ENCODE assay signal across 35 cellular contexts in the genomic region with DNA sequence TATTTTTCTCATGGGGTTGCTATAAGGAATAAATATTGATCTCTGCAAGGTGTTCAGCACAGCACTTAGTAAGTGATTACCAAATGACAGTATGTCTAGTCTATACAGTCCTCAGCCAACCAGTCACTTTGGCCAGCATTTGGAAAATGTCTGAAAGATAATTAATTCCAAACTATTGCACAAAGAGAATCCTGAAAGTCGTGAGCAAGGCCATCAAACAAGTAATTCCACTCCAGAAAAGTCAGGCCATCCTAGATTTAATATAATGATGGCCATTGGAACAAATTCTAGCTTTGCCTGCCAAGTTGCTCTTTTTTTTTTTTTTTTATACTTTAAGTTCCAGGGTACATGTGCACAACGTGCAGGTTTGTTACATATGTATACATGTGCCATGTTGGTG.
"Had no signal": no experiment of that assay in that cellular context is flagged by ENCODE, and none has a peak within 500 bp of the region (broad histone marks: within the 10 kb centered on the region; RNA-seq: fewer than 3 reads in every experiment).

No MANE protein-coding gene starts in this region.

- ATAC-seq: activated naive CD4-positive, alpha-beta T cell treated with anti-CD3 and anti-CD28 coated beads, Interleukin-2, amount 50 U/mL, for 72 hours; activated naive CD8-positive, alpha-beta T cell treated with anti-CD3 and anti-CD28 coated beads, Interleukin-2, amount 50 U/mL, for 24 hours; activated T-cell treated with anti-CD3 and anti-CD28 coated beads, Interleukin-2, amount 50 U/mL, for 4 hours; activated T-cell treated with anti-CD3 and anti-CD28 coated beads, Interleukin-2, amount 50 U/mL, for 72 hours; activated T-helper 17 cell treated with anti-CD3 and anti-CD28 coated beads, Interleukin-2, amount 50 U/mL, for 72 hours; body of pancreas had no signal

- H3K4me3 ChIP-seq: adrenal gland, ascending aorta, body of pancreas, cardiac muscle cell had no signal

- DNase-seq: activated effector memory CD4-positive, alpha-beta T cell treated with anti-CD3 and anti-CD28 coated beads, Interleukin-2, amount 50 U/mL, for 16 hours; activated effector memory CD4-positive, alpha-beta T cell treated with Interleukin-2 at 50 U/mL for 16 hours; activated gamma-delta T cell; activated gamma-delta T cell treated with Interleukin-2 at 50 U/mL for 16 hours; activated naive CD4-positive, alpha-beta T cell; activated naive CD4-positive, alpha-beta T cell treated with anti-CD3 and anti-CD28 coated beads for 36 hours; activated naive CD4-positive, alpha-beta T cell treated with anti-CD3 and anti-CD28 coated beads, Interleukin-2, amount 10 ng/mL, durations not matched to agents 7 days and 5 days; activated naive CD4-positive, alpha-beta T cell treated with anti-CD3 and anti-CD28 coated beads, Interleukin-2, amount 50 U/mL, for 16 hours; activated naive CD4-positive, alpha-beta T cell treated with Interleukin-2 at 50 U/mL for 16 hours; activated naive CD8-positive, alpha-beta T cell treated with anti-CD3 and anti-CD28 coated beads for 36 hours; activated naive CD8-positive, alpha-beta T cell treated with anti-CD3 and anti-CD28 coated beads, Interleukin-2, amount 10 ng/mL, durations not matched to agents 7 days and 5 days; activated naive CD8-positive, alpha-beta T cell treated with anti-CD3 and anti-CD28 coated beads, Interleukin-2, amount 50 U/mL, for 24 hours; activated T-cell treated with anti-CD3 and anti-CD28 coated beads, Interleukin-2, amount 50 U/mL, for 24 hours; activated T-cell treated with anti-CD3 and anti-CD28 coated beads, Interleukin-2, amount 50 U/mL, for 4 hours; activated T-cell treated with anti-CD3 and anti-CD28 coated beads, Interleukin-2, amount 50 U/mL, for 48 hours; activated T-cell treated with anti-CD3 and anti-CD28 coated beads, Interleukin-2, amount 50 U/mL, for 72 hours; adrenal gland; amniotic stem cell; amygdala; aorta; body of pancreas; brain microvascular endothelial cell; caudate nucleus; central memory CD4-positive, alpha-beta T cell; cerebellar nuclear complex had no signal

- H3K4me1 Mint-ChIP-seq: activated naive CD4-positive, alpha-beta T cell treated with anti-CD3 and anti-CD28 coated beads, Interleukin-2, amount 10 ng/mL, durations not matched to agents 7 days and 5 days; activated naive CD4-positive, alpha-beta T cell treated with anti-CD3 and anti-CD28 coated beads, Interleukin-2, amount 50 U/mL, for 24 hours; activated naive CD8-positive, alpha-beta T cell treated with anti-CD3 and anti-CD28 coated beads for 36 hours; activated naive CD8-positive, alpha-beta T cell treated with anti-CD3 and anti-CD28 coated beads, Interleukin-2, amount 10 ng/mL, durations not matched to agents 7 days and 5 days; activated naive CD8-positive, alpha-beta T cell treated with anti-CD3 and anti-CD28 coated beads, Interleukin-2, amount 50 U/mL, for 24 hours; activated T-helper 17 cell treated with anti-CD3 and anti-CD28 coated beads, Interleukin-2, amount 50 U/mL, for 72 hours; central memory CD8-positive, alpha-beta T cell had no signal

- H3K4me3 Mint-ChIP-seq: activated naive CD4-positive, alpha-beta T cell treated with anti-CD3 and anti-CD28 coated beads for 36 hours; activated naive CD4-positive, alpha-beta T cell treated with anti-CD3 and anti-CD28 coated beads, Interleukin-2, amount 10 ng/mL, durations not matched to agents 7 days and 5 days; activated naive CD4-positive, alpha-beta T cell treated with anti-CD3 and anti-CD28 coated beads, Interleukin-2, amount 50 U/mL, for 24 hours; activated naive CD8-positive, alpha-beta T cell; activated naive CD8-positive, alpha-beta T cell treated with anti-CD3 and anti-CD28 coated beads for 36 hours; activated naive CD8-positive, alpha-beta T cell treated with anti-CD3 and anti-CD28 coated beads, Interleukin-2, amount 10 ng/mL, durations not matched to agents 7 days and 5 days; activated naive CD8-positive, alpha-beta T cell treated with anti-CD3 and anti-CD28 coated beads, Interleukin-2, amount 50 U/mL, for 24 hours; activated T-cell treated with anti-CD3 and anti-CD28 coated beads, Interleukin-2, amount 50 U/mL, for 24 hours; activated T-cell treated with anti-CD3 and anti-CD28 coated beads, Interleukin-2, amount 50 U/mL, for 4 hours; activated T-cell treated with anti-CD3 and anti-CD28 coated beads, Interleukin-2, amount 50 U/mL, for 72 hours; activated T-helper 1 cell treated with anti-CD3 and anti-CD28 coated beads, Interleukin-12 subunit alpha, Interleukin-12 subunit beta, Interleukin-2, Interleukin-4 antibody, amounts not matched to agents 30 ng/mL and 10 ng/mL and 1 ng/mL, durations not matched to agents 14 hours and 24 hours and 36 hours; activated T-helper 17 cell treated with anti-CD3 and anti-CD28 coated beads, Interleukin-2, amount 50 U/mL, for 72 hours; brain; central memory CD8-positive, alpha-beta T cell had no signal

- H3K27ac Mint-ChIP-seq: activated naive CD4-positive, alpha-beta T cell treated with anti-CD3 and anti-CD28 coated beads for 36 hours; activated naive CD4-positive, alpha-beta T cell treated with anti-CD3 and anti-CD28 coated beads, Interleukin-2, amount 50 U/mL, for 24 hours; activated naive CD4-positive, alpha-beta T cell treated with anti-CD3 and anti-CD28 coated beads, Interleukin-2, amount 50 U/mL, for 72 hours; activated naive CD8-positive, alpha-beta T cell; activated naive CD8-positive, alpha-beta T cell treated with anti-CD3 and anti-CD28 coated beads for 36 hours; activated naive CD8-positive, alpha-beta T cell treated with anti-CD3 and anti-CD28 coated beads, Interleukin-2, amount 10 ng/mL, durations not matched to agents 7 days and 5 days; activated naive CD8-positive, alpha-beta T cell treated with anti-CD3 and anti-CD28 coated beads, Interleukin-2, amount 50 U/mL, for 24 hours; activated T-cell treated with anti-CD3 and anti-CD28 coated beads, Interleukin-2, amount 50 U/mL, for 24 hours; activated T-cell treated with anti-CD3 and anti-CD28 coated beads, Interleukin-2, amount 50 U/mL, for 72 hours; activated T-helper 1 cell treated with anti-CD3 and anti-CD28 coated beads, Interleukin-12 subunit alpha, Interleukin-12 subunit beta, Interleukin-2, Interleukin-4 antibody, amounts not matched to agents 30 ng/mL and 10 ng/mL and 1 ng/mL, durations not matched to agents 14 hours and 24 hours and 36 hours; activated T-helper 17 cell treated with anti-CD3 and anti-CD28 coated beads, Interleukin-2, amount 50 U/mL, for 72 hours; activated T-helper 2 cell treated with anti-CD3 and anti-CD28 coated beads, Interferon-gamma antibody, Interleukin-2, Interleukin-4, amounts not matched to agents 10 μg/mL and 5 μg/mL and 100 μg/mL, durations not matched to agents 14 hours and 24 hours and 36 hours; brain had no signal

- H3K27me3 ChIP-seq: adrenal gland, ascending aorta, body of pancreas, brain microvascular endothelial cell, cardiac muscle cell had no signal

- H3K4me1 ChIP-seq: adrenal gland had no signal

- H3K9me3 ChIP-seq: adrenal gland, ascending aorta, body of pancreas had no signal

- H3K9me3 Mint-ChIP-seq: activated naive CD4-positive, alpha-beta T cell treated with anti-CD3 and anti-CD28 coated beads for 36 hours; activated naive CD4-positive, alpha-beta T cell treated with anti-CD3 and anti-CD28 coated beads, Interleukin-2, amount 10 ng/mL, durations not matched to agents 7 days and 5 days; activated naive CD4-positive, alpha-beta T cell treated with anti-CD3 and anti-CD28 coated beads, Interleukin-2, amount 50 U/mL, for 24 hours; activated naive CD4-positive, alpha-beta T cell treated with anti-CD3 and anti-CD28 coated beads, Interleukin-2, amount 50 U/mL, for 72 hours; activated naive CD8-positive, alpha-beta T cell treated with anti-CD3 and anti-CD28 coated beads for 36 hours; activated naive CD8-positive, alpha-beta T cell treated with anti-CD3 and anti-CD28 coated beads, Interleukin-2, amount 10 ng/mL, durations not matched to agents 7 days and 5 days; activated naive CD8-positive, alpha-beta T cell treated with anti-CD3 and anti-CD28 coated beads, Interleukin-2, amount 50 U/mL, for 24 hours; activated T-cell treated with anti-CD3 and anti-CD28 coated beads, Interleukin-2, amount 50 U/mL, for 24 hours; activated T-cell treated with anti-CD3 and anti-CD28 coated beads, Interleukin-2, amount 50 U/mL, for 4 hours; activated T-cell treated with anti-CD3 and anti-CD28 coated beads, Interleukin-2, amount 50 U/mL, for 72 hours; activated T-helper 1 cell treated with anti-CD3 and anti-CD28 coated beads, Interleukin-12 subunit alpha, Interleukin-12 subunit beta, Interleukin-2, Interleukin-4 antibody, amounts not matched to agents 30 ng/mL and 10 ng/mL and 1 ng/mL, durations not matched to agents 14 hours and 24 hours and 36 hours; activated T-helper 17 cell treated with anti-CD3 and anti-CD28 coated beads, Interleukin-2, amount 50 U/mL, for 72 hours; activated T-helper 2 cell treated with anti-CD3 and anti-CD28 coated beads, Interferon-gamma antibody, Interleukin-2, Interleukin-4, amounts not matched to agents 10 μg/mL and 5 μg/mL and 100 μg/mL, durations not matched to agents 14 hours and 24 hours and 36 hours; brain; central memory CD8-positive, alpha-beta T cell had no signal

- H3K36me3 Mint-ChIP-seq: activated naive CD4-positive, alpha-beta T cell treated with anti-CD3 and anti-CD28 coated beads, Interleukin-2, amount 10 ng/mL, durations not matched to agents 7 days and 5 days; activated naive CD4-positive, alpha-beta T cell treated with anti-CD3 and anti-CD28 coated beads, Interleukin-2, amount 50 U/mL, for 24 hours; activated naive CD4-positive, alpha-beta T cell treated with anti-CD3 and anti-CD28 coated beads, Interleukin-2, amount 50 U/mL, for 72 hours; activated naive CD8-positive, alpha-beta T cell; activated naive CD8-positive, alpha-beta T cell treated with anti-CD3 and anti-CD28 coated beads for 36 hours; activated naive CD8-positive, alpha-beta T cell treated with anti-CD3 and anti-CD28 coated beads, Interleukin-2, amount 10 ng/mL, durations not matched to agents 7 days and 5 days; brain had no signal

- H3K27ac ChIP-seq: adrenal gland, ascending aorta, body of pancreas, brain microvascular endothelial cell, cardiac muscle cell had no signal

- H3K36me3 ChIP-seq: adrenal gland, ascending aorta, brain microvascular endothelial cell, cardiac muscle cell had no signal
